Comparison of ENCODE assay signal across 1 cellular context in the genomic region with DNA sequence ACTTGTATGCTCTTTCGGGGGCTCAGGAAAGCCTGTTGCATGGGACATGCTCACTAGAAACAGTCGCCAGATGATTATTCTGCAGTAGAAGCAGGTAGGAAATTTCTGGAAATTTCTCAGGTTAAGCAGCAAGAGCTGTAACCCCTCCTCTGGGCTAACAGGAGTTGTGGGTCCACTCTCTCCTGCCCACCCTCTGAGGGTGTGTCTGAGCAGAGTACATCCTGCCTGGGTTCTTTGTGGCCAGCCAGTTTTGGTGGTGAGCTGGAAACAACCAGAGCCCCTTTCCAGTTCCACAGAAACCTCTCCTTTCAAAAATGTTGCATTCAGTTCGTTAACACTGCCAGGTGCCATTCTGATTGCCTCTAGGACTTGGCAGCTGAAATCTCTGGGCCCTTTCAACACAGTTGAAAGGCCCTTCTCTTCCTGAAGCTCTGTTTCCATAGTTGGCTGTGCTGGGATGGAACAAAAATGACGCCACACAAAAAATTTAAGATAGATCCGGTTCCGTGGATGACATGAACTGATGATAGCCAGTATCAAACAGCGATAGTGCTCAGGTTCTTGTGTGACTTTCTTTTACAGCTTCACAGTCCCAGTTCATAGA.
TF ChIP-seq lines count a peak whose summit lies in the region.

No MANE protein-coding gene starts in this region.

TF ChIP-seq in IMR-90, 13 proteins besides CTCF, POLR2A, EP300 and RAD21:
- TF ChIP-seq MAFK (IDR thresholded peaks at IDR 0.05; ENCODE audit: low read depth, low read length) (no peak), BHLHE40 (IDR thresholded peaks at IDR 0.05; ENCODE audit: low read depth, low read length) (no peak), SMC3 (IDR thresholded peaks at IDR 0.05; ENCODE audit: low read depth, low read length) (no peak), RCOR1 (IDR thresholded peaks at IDR 0.05; ENCODE audit: insufficient replicate concordance, low read length) (no peak), NFE2L2 (IDR thresholded peaks at IDR 0.05; ENCODE audit: low read depth, low read length) (no peak), MAZ (IDR thresholded peaks at IDR 0.05; ENCODE audit: borderline replicate concordance, low read depth, low read length) (no peak), MXI1 (IDR thresholded peaks at IDR 0.05; ENCODE audit: borderline replicate concordance, low read depth, low read length) (no peak)
